Comparison of ENCODE assay signal across 11 cellular contexts in genomic region chr20:11261533-11262000, GRCh38.
DNase-seq lines count a peak whose midpoint lies in the region; ATAC-seq and TF ChIP-seq lines count a peak whose summit lies in the region.
"Had no signal": no experiment of that assay in that cellular context is flagged by ENCODE, and none has a peak within 500 bp of the region (broad histone marks: within the 10 kb centered on the region; RNA-seq: fewer than 3 reads in every experiment).

No MANE protein-coding gene starts in this region.

- no peak for TF ChIP-seq EP300 in ovary (IDR thresholded peaks at IDR 0.05)

- H4K5ac ChIP-seq in mesendoderm (ENCODE audit: low read length) = no peak overlapping the region

- H3K4me1 ChIP-seq in mesendoderm (ENCODE audit: control insufficient read depth, low read depth, low read length) (peaks cover 5% of the 10 kb centered on the region), ovary (ENCODE audit: insufficient read depth) (no peaks in the 10 kb centered on the region), vagina (peaks cover 7% of the 10 kb centered on the region)

- no peak overlapping the region for H4K8ac ChIP-seq in mesendoderm (ENCODE audit: low read depth, low read length)

- no peak overlapping the region for H3K4ac ChIP-seq in mesendoderm (ENCODE audit: low read depth, low read length)

- no peaks in the 10 kb centered on the region for H3K9me3 ChIP-seq in ovary
- H3K9me3 ChIP-seq in vagina = no peaks in the 10 kb centered on the region

- no CpG with 5 or more reads among the region's 5 CpGs for WGBS in mesendoderm (ENCODE audit: extremely low coverage, insufficient coverage, low lambda C conversion rate)
- 62 to 77% (median 70%) methylated on average over 5 of the region's 5 CpGs for WGBS in ovary, 3 donors

- H3K27me3 ChIP-seq in mesendoderm (ENCODE audit: insufficient read depth, low read length, poor library complexity) = no peaks in the 10 kb centered on the region
- no peaks in the 10 kb centered on the region for H3K27me3 ChIP-seq in ovary
- H3K27me3 ChIP-seq in vagina = no peaks in the 10 kb centered on the region

- H2BK5ac ChIP-seq in mesendoderm (ENCODE audit: low read length) = no peak overlapping the region

- H3K79me2 ChIP-seq in mesendoderm (ENCODE audit: control insufficient read depth, insufficient read depth, low read length) = no peaks in the 10 kb centered on the region

- H3K9ac ChIP-seq in mesendoderm (ENCODE audit: low read length) = no peak overlapping the region

- H3K18ac ChIP-seq in mesendoderm (ENCODE audit: low read length) = no peak overlapping the region

- intact Hi-C loops in ovary (cut with DNase I) (no loop called here), vagina (cut with DNase I) (no loop called here)

- H3K36me3 ChIP-seq in mesendoderm (ENCODE audit: control insufficient read depth, insufficient read depth, low read length) (no peaks in the 10 kb centered on the region), ovary (no peaks in the 10 kb centered on the region), vagina (no peaks in the 10 kb centered on the region)

- H3K23ac ChIP-seq in mesendoderm (ENCODE audit: low read length) = no peak overlapping the region

- ATAC-seq in HG02852 (IDR thresholded peaks at IDR 0.05; ENCODE audit: unreplicated experiment) = peak; percentile 68

- H2BK120ac ChIP-seq in mesendoderm (ENCODE audit: low read depth, low read length) = no peak overlapping the region

- no peak overlapping the region for H3K27ac ChIP-seq in mesendoderm (ENCODE audit: low read depth, low read length)
- no peak overlapping the region for H3K27ac ChIP-seq in ovary
- H3K27ac ChIP-seq in vagina = no peak overlapping the region

- no peaks in the 10 kb centered on the region for H3K79me1 ChIP-seq in mesendoderm (ENCODE audit: low read length)

- H3K4me2 ChIP-seq in mesendoderm (ENCODE audit: low read length) = no peak overlapping the region

- H2AK5ac ChIP-seq in mesendoderm (ENCODE audit: low read length) = no peak overlapping the region

- TF ChIP-seq POLR2A in ovary (IDR thresholded peaks at IDR 0.05) (no peak), vagina (IDR thresholded peaks at IDR 0.05) (no peak)

- TF ChIP-seq CTCF in ovary (IDR thresholded peaks at IDR 0.05) (no peak), vagina (IDR thresholded peaks at IDR 0.05) (no peak)

- no peak overlapping the region for H3K4me3 ChIP-seq in mesendoderm (ENCODE audit: low read length)
- H3K4me3 ChIP-seq in ovary = no peak overlapping the region
- H3K4me3 ChIP-seq in vagina = no peak overlapping the region

- no peak overlapping the region for H2BK15ac ChIP-seq in mesendoderm (replicated peaks; ENCODE audit: low read depth)

- DNase-seq in ELF-1 (ENCODE audit: low read depth, low spot score) (peak; percentile 18), amniotic stem cell (lab: John Stamatoyannopoulos, UW) (peak; percentile 1), mesendoderm (peak; percentile 14), cerebellum (ENCODE audit: low spot score) (no peak), ovary (no peak), vagina (ENCODE audit: extremely low spot score in 2 of 2) (no peak), HT-29 (ENCODE audit: low spot score) (no peak)
- DNase-seq: activated gamma-delta T cell; NCI-H524 treated with DMSO at 0.1 percent for 48 hours; stimulated activated CD4-positive, alpha-beta T cell treated with anti-CD3 and anti-CD28 coated beads, Interleukin-15, amount 100 ng/mL, for 24 hours had no signal

- peak overlapping the region; percentile 51 for H3K56ac ChIP-seq in mesendoderm (ENCODE audit: low read length)

Comparison
In these comparisons a context has a peak if more than half of its experiments do, and no peak if none do; other contexts are left out.
1. DNase-seq: peak in ELF-1 (single experiment), amniotic stem cell (single experiment) and mesendoderm (single experiment); none in cerebellum (single experiment), ovary (0 of 5), vagina (0 of 2) and HT-29 (single experiment).